ENCODE assay signal across 20 cellular contexts in genomic region chr11:86463120-86463519, GRCh38.
"Had no signal": no experiment of that assay in that cellular context is flagged by ENCODE, and none has a peak within 500 bp of the region (broad histone marks: within the 10 kb centered on the region; RNA-seq: fewer than 3 reads in every experiment).

No MANE protein-coding gene starts in this region.

- H3K27me3 ChIP-seq: body of pancreas had no signal

- H3K27ac Mint-ChIP-seq: activated CD4-positive, alpha-beta memory T cell treated with anti-CD3 and anti-CD28 coated beads for 36 hours; activated CD8-positive, alpha-beta memory T cell treated with anti-CD3 and anti-CD28 coated beads, Interleukin-2, amount 10 ng/mL, durations not matched to agents 7 days and 5 days; activated naive CD8-positive, alpha-beta T cell; activated T-cell treated with anti-CD3 and anti-CD28 coated beads, Interleukin-2, amount 50 U/mL, for 24 hours; natural killer cell had no signal

- H3K36me3 Mint-ChIP-seq: activated CD4-positive, alpha-beta memory T cell treated with anti-CD3 and anti-CD28 coated beads for 36 hours; activated CD8-positive, alpha-beta memory T cell treated with anti-CD3 and anti-CD28 coated beads, Interleukin-2, amount 10 ng/mL, durations not matched to agents 7 days and 5 days; natural killer cell; stimulated activated effector memory CD8-positive, alpha-beta T cell treated with anti-CD3 and anti-CD28 coated beads, Interleukin-12 subunit alpha, Interleukin-12 subunit beta, amount 100 ng/mL, for 72 hours had no signal

- H3K27me3 Mint-ChIP-seq: activated CD4-positive, alpha-beta memory T cell treated with anti-CD3 and anti-CD28 coated beads for 36 hours; activated CD8-positive, alpha-beta memory T cell treated with anti-CD3 and anti-CD28 coated beads, Interleukin-2, amount 10 ng/mL, durations not matched to agents 7 days and 5 days; activated naive CD8-positive, alpha-beta T cell; activated T-cell treated with anti-CD3 and anti-CD28 coated beads, Interleukin-2, amount 50 U/mL, for 24 hours; central memory CD8-positive, alpha-beta T cell; T-helper 17 cell had no signal

- DNase-seq: activated CD4-positive, alpha-beta memory T cell treated with anti-CD3 and anti-CD28 coated beads for 36 hours; activated CD8-positive, alpha-beta memory T cell treated with anti-CD3 and anti-CD28 coated beads, Interleukin-2, amount 10 ng/mL, durations not matched to agents 7 days and 5 days; activated effector memory CD4-positive, alpha-beta T cell treated with Interleukin-2 at 50 U/mL for 16 hours; activated T-cell treated with anti-CD3 and anti-CD28 coated beads, Interleukin-2, amount 50 U/mL, for 24 hours; amniotic stem cell; body of pancreas; cortex of kidney; effector memory CD4-positive, alpha-beta T cell; erythroblast; kidney; left ventricle myocardium inferior; mesendoderm; natural killer cell; nucleus accumbens; T-helper 17 cell; WERI-Rb-1 had no signal

- H3K9me3 Mint-ChIP-seq: activated CD4-positive, alpha-beta memory T cell treated with anti-CD3 and anti-CD28 coated beads for 36 hours; activated T-cell treated with anti-CD3 and anti-CD28 coated beads, Interleukin-2, amount 50 U/mL, for 24 hours; central memory CD8-positive, alpha-beta T cell; natural killer cell; stimulated activated effector memory CD8-positive, alpha-beta T cell treated with anti-CD3 and anti-CD28 coated beads, Interleukin-12 subunit alpha, Interleukin-12 subunit beta, amount 100 ng/mL, for 72 hours had no signal

- H3K27ac ChIP-seq: body of pancreas, left ventricle myocardium inferior, thoracic aorta, WERI-Rb-1 had no signal

- H3K4me3 ChIP-seq: body of pancreas, left ventricle myocardium inferior, thoracic aorta had no signal

- H3K36me3 ChIP-seq: thoracic aorta had no signal

- H3K4me1 Mint-ChIP-seq: central memory CD8-positive, alpha-beta T cell; natural killer cell had no signal

- ATAC-seq: activated CD8-positive, alpha-beta memory T cell treated with anti-CD3 and anti-CD28 coated beads, Interleukin-2, amount 10 ng/mL, durations not matched to agents 7 days and 5 days; body of pancreas; natural killer cell; stimulated activated effector memory CD8-positive, alpha-beta T cell treated with anti-CD3 and anti-CD28 coated beads, Interleukin-12 subunit alpha, Interleukin-12 subunit beta, amount 100 ng/mL, for 72 hours; T-helper 17 cell had no signal

- H3K4me3 Mint-ChIP-seq: activated CD4-positive, alpha-beta memory T cell treated with anti-CD3 and anti-CD28 coated beads for 36 hours; activated CD8-positive, alpha-beta memory T cell treated with anti-CD3 and anti-CD28 coated beads, Interleukin-2, amount 10 ng/mL, durations not matched to agents 7 days and 5 days; activated naive CD8-positive, alpha-beta T cell; activated T-cell treated with anti-CD3 and anti-CD28 coated beads, Interleukin-2, amount 50 U/mL, for 24 hours; central memory CD8-positive, alpha-beta T cell; natural killer cell; stimulated activated effector memory CD8-positive, alpha-beta T cell treated with anti-CD3 and anti-CD28 coated beads, Interleukin-12 subunit alpha, Interleukin-12 subunit beta, amount 100 ng/mL, for 72 hours; T-helper 17 cell had no signal

- H3K9me3 ChIP-seq: body of pancreas, left ventricle myocardium inferior, thoracic aorta had no signal
